8 cellular contexts compared by ENCODE assay signal in the genomic region with DNA sequence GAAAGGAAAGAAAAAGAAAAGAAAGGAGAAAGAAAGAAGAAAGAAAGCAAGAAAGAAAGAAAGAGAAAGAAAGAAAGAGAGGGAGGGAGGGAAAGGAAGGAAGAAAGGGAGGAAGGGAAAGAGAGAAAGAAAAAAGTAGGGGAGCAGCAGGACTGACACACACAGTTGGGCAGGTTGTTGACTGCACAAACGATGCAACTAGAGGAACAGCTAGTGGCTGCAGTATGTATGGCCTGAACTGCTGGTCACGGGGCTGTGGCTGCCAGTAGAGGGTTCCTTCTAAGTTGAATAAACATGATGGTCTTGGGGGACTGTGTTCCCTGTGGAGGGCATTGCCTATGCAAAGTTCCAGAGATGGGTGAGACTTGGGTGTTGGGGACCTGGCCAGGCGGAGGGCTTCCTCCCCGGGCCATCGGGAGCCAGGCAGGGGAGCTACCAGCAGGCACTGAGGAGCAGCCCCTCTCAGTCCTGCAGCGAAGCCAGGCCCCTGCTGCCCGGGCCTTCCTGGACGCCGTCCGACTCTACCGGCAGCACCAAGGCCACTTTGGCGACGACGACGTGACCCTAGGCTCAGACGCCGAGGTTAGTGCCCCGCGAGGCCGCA. TPM values are rescaled to one million over a fixed set of nuclear protein-coding genes. Genes with fewer than 3 reads are reported as not detected.
DNase-seq lines count a peak whose midpoint lies in the region; ATAC-seq and TF ChIP-seq lines count a peak whose summit lies in the region.

No MANE protein-coding gene starts in this region.

- H3K9me3 ChIP-seq in lower lobe of right lung: no peaks in the 10 kb centered on the region

- peak overlapping the region in 1 of 7 donors; percentile 26 for H3K27ac Mint-ChIP-seq in CD14-positive monocyte

- peaks cover 26% of the 10 kb centered on the region for H3K4me1 Mint-ChIP-seq in CD14-positive monocyte

- H3K4me3 Mint-ChIP-seq in CD14-positive monocyte: peak overlapping the region; percentile 74 to 93

- intact Hi-C loops in CD14-positive monocyte (cut with micrococcal nuclease) (loop anchor here in 1 of 2 donors (5.0 kb wide), 1 partner anchor 34 kb away; no protein-coding TSS in a partner anchor), lower lobe of right lung (cut with DNase I) (no loop called here)

- H3K27me3 ChIP-seq in lower lobe of right lung (ENCODE audit: low read depth): no peaks in the 10 kb centered on the region

- H3K9me3 Mint-ChIP-seq in CD14-positive monocyte: peaks cover 0 to 2% (median 0%) of the 10 kb centered on the region in 7 donors

- H3K36me3 ChIP-seq in lower lobe of right lung: no peaks in the 10 kb centered on the region

- H3K27ac ChIP-seq in lower lobe of right lung: peak overlapping the region; percentile 62

- DNase-seq in CD14-positive monocyte (ENCODE audit: low spot score) (no peak), astrocyte of the spinal cord (ENCODE audit: low read depth, low spot score) (no peak), lower lobe of right lung (no peak), SHP77 (lab: John Stamatoyannopoulos, UW) (no peak), NCI-H128 (lab: John Stamatoyannopoulos, UW; ENCODE audit: unreplicated experiment) (no peak), nucleus accumbens (lab: John Stamatoyannopoulos, UW) (no peak)

- H3K27me3 Mint-ChIP-seq in CD14-positive monocyte (ENCODE audit: low read depth in 3 of 3): peaks cover 3 to 7% (median 6%) of the 10 kb centered on the region in 3 donors

- in situ Hi-C loops in astrocyte of the spinal cord (cut with HindIII; ENCODE audit: low sequenced_read_pairs): no loop called here

- no peak for TF ChIP-seq CTCF in CD14-positive monocyte (IDR thresholded peaks at IDR 0.05)
- TF ChIP-seq CTCF in astrocyte of the spinal cord (IDR thresholded peaks at IDR 0.05; ENCODE audit: low read depth, low read length): no peak
- TF ChIP-seq CTCF in lower lobe of right lung (IDR thresholded peaks at IDR 0.05): no peak

- H3K4me3 ChIP-seq in astrocyte of the spinal cord (ENCODE audit: low read depth, low read length): peak overlapping the region; percentile 43
- peak overlapping the region; percentile 66 for H3K4me3 ChIP-seq in lower lobe of right lung

- H3K36me3 Mint-ChIP-seq in CD14-positive monocyte: no peaks in the 10 kb centered on the region

- H3K4me1 ChIP-seq in lower lobe of right lung: peaks cover 12% of the 10 kb centered on the region

- ATAC-seq in HG02852 (IDR thresholded peaks at IDR 0.05; ENCODE audit: unreplicated experiment) (peak; percentile 5), lower lobe of right lung (peak; percentile 1 to 12), GM18858 (IDR thresholded peaks at IDR 0.05; ENCODE audit: unreplicated experiment) (no peak)

RNA-seq across cellular contexts. Expression of gene COLGALT1, which starts 16.7 kb away (rescaled TPM):
- polyA plus RNA-seq in CD14-positive monocyte: 10 to 100 TPM; 66.8 to 68.8 TPM
- total RNA-seq in lower lobe of right lung: 142 TPM

RNA-seq across cellular contexts. Expression of gene PGLS, which starts 27.3 kb away (rescaled TPM):
- 100 to 1,000 TPM; 141 to 158 TPM for polyA plus RNA-seq in CD14-positive monocyte
- 89.4 TPM for total RNA-seq in lower lobe of right lung
